22 cellular contexts compared by ENCODE assay signal in genomic region chr15:92565351-92566125, GRCh38.
DNase-seq lines count a peak whose midpoint lies in the region; ATAC-seq, FAIRE-seq and TF ChIP-seq lines count a peak whose summit lies in the region.
"Had no signal": no experiment of that assay in that cellular context is flagged by ENCODE, and none has a peak within 500 bp of the region (broad histone marks: within the 10 kb centered on the region; RNA-seq: fewer than 3 reads in every experiment).

No MANE protein-coding gene starts in this region.

- FAIRE-seq in H1 (lab: Jason Lieb, UNC), result peak; percentile 42
- FAIRE-seq: A204.1, G401.6, GM12892 had no signal

- H3K4me2 ChIP-seq in H1 (ENCODE audit: insufficient read depth in 1 of 2, low read depth in 2 of 2, low read length in 2 of 2), result no peak overlapping the region

- no peak overlapping the region for H3K9ac ChIP-seq in H1 (replicated peaks in 1 of 4; ENCODE audit: extremely low read depth in 1 of 4, low read depth in 3 of 4, low read length in 3 of 4)
- H3K9ac ChIP-seq: BLaER1 had no signal

- TF ChIP-seq EP300 in H1 (IDR thresholded peaks at IDR 0.05; ENCODE audit: borderline replicate concordance in 1 of 2, low read depth in 2 of 2, low read length in 2 of 2), result no peak

- H3K56ac ChIP-seq in H1 (replicated peaks; ENCODE audit: insufficient read length, low read depth, low read length), result no peak overlapping the region

- no peak overlapping the region for H4K5ac ChIP-seq in H1 (ENCODE audit: insufficient read length, low read depth, low read length)

- H3K36me3 ChIP-seq in H1 (ENCODE audit: control insufficient read depth in 2 of 4, insufficient read depth in 4 of 4, low read length in 3 of 4), result no peaks in the 10 kb centered on the region
- H3K36me3 ChIP-seq: BLaER1 had no signal

- H2BK15ac ChIP-seq in H1 (ENCODE audit: low read length), result no peak overlapping the region

- TF ChIP-seq POLR2A in H1 (IDR thresholded peaks at IDR 0.05; ENCODE audit: control extremely low read depth in 1 of 2, low read depth in 2 of 2, low read length in 2 of 2), result no peak

- WGBS in H1 (ENCODE audit: extremely low coverage in 1 of 2, insufficient coverage in 1 of 2, insufficient read length in 1 of 2, insufficient replicate concordance in 2 of 2, low coverage in 1 of 2, low lambda C conversion rate in 2 of 2, missing lambda C conversion rate in 1 of 2), 2 experiments, result 76% methylated on average over 4 of the region's 5 CpGs; no CpG with 5 or more reads in 1 of the 2 experiments

- H2BK12ac ChIP-seq in H1 (ENCODE audit: low read depth, low read length), result no peak overlapping the region

- H3K4me1 ChIP-seq in H1 (replicated peaks in 1 of 4; ENCODE audit: control insufficient read depth in 3 of 4, insufficient read depth in 4 of 4, low read length in 3 of 4), result no peaks in the 10 kb centered on the region
- H3K4me1 ChIP-seq: Caco-2 had no signal

- no peaks in the 10 kb centered on the region for H3K9me3 ChIP-seq in H1 (ENCODE audit: insufficient read depth in 2 of 2, low read depth in 1 of 2, low read length in 1 of 2)
- H3K9me3 ChIP-seq: BLaER1, Caco-2 had no signal

- no peak overlapping the region for H2AK5ac ChIP-seq in H1 (ENCODE audit: low read depth, low read length)

- no peak overlapping the region for H4K91ac ChIP-seq in H1 (replicated peaks; ENCODE audit: insufficient read length, low read length)

- TF ChIP-seq CTCF in H1 (IDR thresholded peaks at IDR 0.05; ENCODE audit: control extremely low read depth in 1 of 3, insufficient read depth in 1 of 3, low read depth in 1 of 3, low read length in 3 of 3) (no peak), osteocyte (IDR thresholded peaks at IDR 0.05) (no peak), endothelial cell (IDR thresholded peaks at IDR 0.05; ENCODE audit: unreplicated experiment) (no peak)

- ATAC-seq in HG02588 (IDR thresholded peaks at IDR 0.05; ENCODE audit: unreplicated experiment), result no peak
- ATAC-seq: CD8-positive, alpha-beta T cell; HCT116 had no signal

- H2BK120ac ChIP-seq in H1 (replicated peaks; ENCODE audit: low read depth, low read length), result no peak overlapping the region

- no peaks in the 10 kb centered on the region for H3K79me2 ChIP-seq in H1 (ENCODE audit: control insufficient read depth in 1 of 2, insufficient read depth in 2 of 2, low read length in 2 of 2)

- H3K4ac ChIP-seq in H1 (replicated peaks; ENCODE audit: insufficient read length, low read depth, low read length), result no peak overlapping the region

- H2BK5ac ChIP-seq in H1 (ENCODE audit: low read depth, low read length), result no peak overlapping the region

- no peak overlapping the region for H3K27ac ChIP-seq in H1 (ENCODE audit: low read depth, low read length)
- H3K27ac ChIP-seq: 22Rv1, BLaER1, C4-2B had no signal

- H3K9me3 Mint-ChIP-seq in osteocyte (ENCODE audit: unreplicated experiment) (no peaks in the 10 kb centered on the region), endothelial cell (ENCODE audit: unreplicated experiment) (no peaks in the 10 kb centered on the region)

- H2BK20ac ChIP-seq in H1 (ENCODE audit: low read length), result no peak overlapping the region

- H3K23ac ChIP-seq in H1 (ENCODE audit: insufficient read length), result no peak overlapping the region

- no peaks in the 10 kb centered on the region for H3K79me1 ChIP-seq in H1 (ENCODE audit: low read depth, low read length)

- POLR2A ChIA-PET in H1 (lab: Charles Lee; ENCODE audit: partially characterized antibody), result interaction anchor here (0.8 kb wide), 1 partner anchor 24 kb away, joined by 3 read pairs; no protein-coding TSS in a partner anchor

- no peak overlapping the region for H4K8ac ChIP-seq in H1 (ENCODE audit: extremely low read depth, insufficient read depth, low read length)

- H3K4me1 Mint-ChIP-seq in osteocyte (ENCODE audit: unreplicated experiment), result no peaks in the 10 kb centered on the region
- peaks cover 33% of the 10 kb centered on the region for H3K4me1 Mint-ChIP-seq in endothelial cell (ENCODE audit: unreplicated experiment)
- H3K4me1 Mint-ChIP-seq: B cell, H9 had no signal

- no peaks in the 10 kb centered on the region for H3K23me2 ChIP-seq in H1 (ENCODE audit: low read depth, low read length)

- no peaks in the 10 kb centered on the region for H3K27me3 ChIP-seq in H1 (replicated peaks in 1 of 4; ENCODE audit: control insufficient read depth in 3 of 4, extremely low read depth in 1 of 4, insufficient read depth in 3 of 4, low read length in 3 of 4)
- H3K27me3 ChIP-seq: BLaER1 had no signal

- H3K36me3 Mint-ChIP-seq in osteocyte (ENCODE audit: unreplicated experiment) (no peaks in the 10 kb centered on the region), endothelial cell (ENCODE audit: low read depth, unreplicated experiment) (peaks cover 30% of the 10 kb centered on the region)
- H3K36me3 Mint-ChIP-seq: CD4-positive, CD25-positive, alpha-beta regulatory T cell; CD8-positive, alpha-beta T cell had no signal

- H3K4me3 Mint-ChIP-seq in osteocyte (ENCODE audit: unreplicated experiment) (no peak overlapping the region), endothelial cell (ENCODE audit: unreplicated experiment) (no peak overlapping the region)
- H3K4me3 Mint-ChIP-seq: B cell; CD4-positive, CD25-positive, alpha-beta regulatory T cell; CD8-positive, alpha-beta T cell; H9 had no signal

- H3K18ac ChIP-seq in H1 (ENCODE audit: extremely low read depth, low read length), result no peak overlapping the region

- H3K27ac Mint-ChIP-seq in osteocyte (ENCODE audit: unreplicated experiment) (no peak overlapping the region), endothelial cell (ENCODE audit: unreplicated experiment) (no peak overlapping the region)
- H3K27ac Mint-ChIP-seq: B cell; CD8-positive, alpha-beta T cell; H9 had no signal

- peaks cover 21% of the 10 kb centered on the region for H3K27me3 Mint-ChIP-seq in osteocyte (ENCODE audit: unreplicated experiment)
- peaks cover 2% of the 10 kb centered on the region for H3K27me3 Mint-ChIP-seq in endothelial cell (ENCODE audit: unreplicated experiment)
- H3K27me3 Mint-ChIP-seq: B cell had no signal

- H2AFZ ChIP-seq in H1 (ENCODE audit: low read length), result no peak overlapping the region

- TF ChIP-seq RAD21 in H1 (IDR thresholded peaks at IDR 0.05 in 1 of 2, conservative IDR thresholded peaks at IDR 0.05 in 1 of 2; ENCODE audit: low read depth in 2 of 2, low read length in 2 of 2), result no peak

- peak; percentile 3 for DNase-seq in DMS53 (lab: John Stamatoyannopoulos, UW)
- no peak for DNase-seq in DMS53 treated with DMSO at 0.1 percent for 48 hours (lab: John Stamatoyannopoulos, UW; ENCODE audit: unreplicated experiment)
- peak; percentile 22 for DNase-seq in ELF-1 (ENCODE audit: low read depth, low spot score)
- peak in 1 of 2 experiments; percentile 20 for DNase-seq in H1 (ENCODE audit: low read depth in 1 of 2, low spot score in 2 of 2)
- peak; percentile 75 for DNase-seq in osteocyte (ENCODE audit: extremely low spot score, unreplicated experiment)
- no peak for DNase-seq in KG1 (lab: John Stamatoyannopoulos, UW)
- DNase-seq in endothelial cell (ENCODE audit: low spot score), result no peak
- DNase-seq: Caco-2; CD4-positive, CD25-positive, alpha-beta regulatory T cell; CD8-positive, alpha-beta T cell; DMS153; DMS79 treated with DMSO at 0.1 percent for 48 hours; H9 had no signal

- H3K4me3 ChIP-seq in H1 (ENCODE audit: extremely low read depth in 1 of 4, insufficient read depth in 2 of 4, low read depth in 3 of 4, low read length in 4 of 4), result no peak overlapping the region
- H3K4me3 ChIP-seq: BLaER1 had no signal

- CTCF ChIA-PET in H1 (lab: Charles Lee; ENCODE audit: partially characterized antibody), result no interaction called here

- H4K20me1 ChIP-seq in H1 (replicated peaks in 1 of 2; ENCODE audit: control insufficient read depth in 1 of 2, insufficient read depth in 2 of 2, low read length in 2 of 2), result no peaks in the 10 kb centered on the region
- H4K20me1 ChIP-seq: BLaER1 had no signal

- no peak overlapping the region for H3K14ac ChIP-seq in H1 (ENCODE audit: insufficient read length)

TF ChIP-seq in H1, 55 proteins besides CTCF, POLR2A, EP300 and RAD21:
- no peak for TF ChIP-seq TAF7 (optimal IDR thresholded peaks at IDR 0.05; ENCODE audit: borderline replicate concordance, low read depth, low read length)
- no peak for TF ChIP-seq GTF2F1 (IDR thresholded peaks at IDR 0.05; ENCODE audit: borderline replicate concordance, low read depth, low read length)

Comparison
In these comparisons a context has a peak if more than half of its experiments do, and no peak if none do; other contexts are left out.
1. DNase-seq: peak in DMS53 (single experiment), ELF-1 (single experiment) and osteocyte (single experiment); none in DMS53 treated with DMSO at 0.1 percent for 48 hours (single experiment), KG1 (single experiment) and endothelial cell (single experiment).